In genomic region chr1:7912743-7913557, GRCh38 we compare ENCODE assay signal across 11 cellular contexts. TPM values are rescaled to one million over a fixed set of nuclear protein-coding genes. Genes with fewer than 3 reads are reported as not detected.
A peak's percentile ranks its signal among the peaks of the same experiment; 100 is the strongest.
DNase-seq lines count a peak whose midpoint lies in the region; ATAC-seq, FAIRE-seq and TF ChIP-seq lines count a peak whose summit lies in the region.
"Had no signal": no experiment of that assay in that cellular context is flagged by ENCODE, and none has a peak within 500 bp of the region (broad histone marks: within the 10 kb centered on the region; RNA-seq: fewer than 3 reads in every experiment).

No MANE protein-coding gene starts in this region.

- 16 to 38% (median 29%) methylated on average over 18 of the region's 18 CpGs for WGBS in small intestine, 3 donors

- POLR2A ChIA-PET in activated CD4-positive, alpha-beta T cell treated with anti-CD3 and anti-CD28 coated beads for 36 hours (lab: Charles Lee) = no interaction called here

- no peaks in the 10 kb centered on the region for H3K9me3 ChIP-seq in small intestine (ENCODE audit: control insufficient read depth, low read depth)

- CTCF ChIA-PET in activated CD4-positive, alpha-beta T cell treated with anti-CD3 and anti-CD28 coated beads for 36 hours (lab: Charles Lee) = interaction anchor here (1.1 to 1.7 kb wide), 3 partner anchors 9 to 160 kb away, joined by 3 to 5 read pairs (median 4); no protein-coding TSS in a partner anchor

- H3K9me3 Mint-ChIP-seq in activated CD4-positive, alpha-beta T cell treated with anti-CD3 and anti-CD28 coated beads for 36 hours (ENCODE audit: low read depth) = no peaks in the 10 kb centered on the region
- H3K9me3 Mint-ChIP-seq in chondrocyte (ENCODE audit: low read depth) = no peaks in the 10 kb centered on the region

- H3K36me3 Mint-ChIP-seq in activated CD4-positive, alpha-beta T cell treated with anti-CD3 and anti-CD28 coated beads for 36 hours (ENCODE audit: low read depth) = no peaks in the 10 kb centered on the region
- no peaks in the 10 kb centered on the region for H3K36me3 Mint-ChIP-seq in chondrocyte (ENCODE audit: low read depth)

- no peaks in the 10 kb centered on the region for H3K36me3 ChIP-seq in small intestine (ENCODE audit: control insufficient read depth in 2 of 2, insufficient read depth in 2 of 2, low read length in 2 of 2)

- intact Hi-C loops in activated CD4-positive, alpha-beta T cell treated with anti-CD3 and anti-CD28 coated beads for 36 hours (cut with DNase I, micrococcal nuclease) = no loop called here
- intact Hi-C loops in posterior vena cava (cut with DNase I) = no loop called here

- no peaks in the 10 kb centered on the region for H3K27me3 ChIP-seq in small intestine (ENCODE audit: control insufficient read depth in 2 of 2, insufficient read depth in 2 of 2, low read length in 2 of 2)

- no peaks in the 10 kb centered on the region for H3K4me1 ChIP-seq in small intestine (ENCODE audit: control insufficient read depth in 2 of 2, insufficient read depth in 1 of 2, low read depth in 1 of 2, low read length in 1 of 2)

- no peak for DNase-seq in activated CD4-positive, alpha-beta T cell treated with anti-CD3 and anti-CD28 coated beads for 36 hours
- DNase-seq in activated CD4-positive, alpha-beta T cell treated with anti-CD3 and anti-CD28 coated beads for 1 hour = no peak
- DNase-seq in SKM-1 treated with dmso at 0.1 percent for 144 hours (lab: John Stamatoyannopoulos, UW; ENCODE audit: unreplicated experiment) (peak; percentile 20), chondrocyte (ENCODE audit: low spot score) (no peak), small intestine (peak; percentile 61), posterior vena cava (ENCODE audit: low spot score) (no peak), DMS 273 (lab: John Stamatoyannopoulos, UW; ENCODE audit: unreplicated experiment) (no peak)
- DNase-seq: NCI-H187 treated with DMSO at 0.1 percent for 48 hours had no signal

- no peak for FAIRE-seq in small intestine (lab: Jason Lieb, UNC)
- FAIRE-seq: A204.1 had no signal

- H3K4me3 Mint-ChIP-seq in activated CD4-positive, alpha-beta T cell treated with anti-CD3 and anti-CD28 coated beads for 36 hours = peak overlapping the region; percentile 19
- no peak overlapping the region for H3K4me3 Mint-ChIP-seq in chondrocyte (ENCODE audit: unreplicated experiment)

- no peak for TF ChIP-seq CTCF in chondrocyte (IDR thresholded peaks at IDR 0.05)

- H3K27ac Mint-ChIP-seq in activated CD4-positive, alpha-beta T cell treated with anti-CD3 and anti-CD28 coated beads for 36 hours = peak overlapping the region; percentile 19
- peak overlapping the region; percentile 36 for H3K27ac Mint-ChIP-seq in chondrocyte (ENCODE audit: unreplicated experiment)

- H3K4me1 Mint-ChIP-seq in activated CD4-positive, alpha-beta T cell treated with anti-CD3 and anti-CD28 coated beads for 36 hours = peaks cover 32% of the 10 kb centered on the region
- no peaks in the 10 kb centered on the region for H3K4me1 Mint-ChIP-seq in chondrocyte (ENCODE audit: low read depth)

- H3K27me3 Mint-ChIP-seq in activated CD4-positive, alpha-beta T cell treated with anti-CD3 and anti-CD28 coated beads for 36 hours = no peaks in the 10 kb centered on the region
- H3K27me3 Mint-ChIP-seq in chondrocyte (ENCODE audit: low read depth) = peaks cover 19% of the 10 kb centered on the region

- peak overlapping the region in 1 of 2 donors; percentile 23 for H3K4me3 ChIP-seq in small intestine (ENCODE audit: low read depth in 1 of 2, low read length in 2 of 2)

- no peak overlapping the region for H3K27ac ChIP-seq in small intestine (ENCODE audit: low read depth in 1 of 2, low read length in 1 of 2)
- H3K27ac ChIP-seq: RWPE1 had no signal

- peak; percentile 26 for ATAC-seq in activated CD4-positive, alpha-beta T cell treated with anti-CD3 and anti-CD28 coated beads for 36 hours
- no peak for ATAC-seq in HG03139 (IDR thresholded peaks at IDR 0.05; ENCODE audit: unreplicated experiment)

RNA-seq across cellular contexts. Expression of gene TNFRSF9, which starts 27.7 kb away (rescaled TPM):
- total RNA-seq in activated CD4-positive, alpha-beta T cell treated with anti-CD3 and anti-CD28 coated beads for 36 hours = 10 to 100 TPM; 26.8 to 28.2 TPM
- 0.07 TPM in 1 of 3 replicates, not detected in the others for total RNA-seq in chondrocyte
- under 1 TPM in 1 of 3 donors, not detected in 2; 0.13 TPM for polyA plus RNA-seq in small intestine
- total RNA-seq in posterior vena cava = under 1 TPM in 1 of 2 donors, not detected in 1; 0.19 TPM

RNA-seq across cellular contexts. Expression of gene PARK7, which starts 48.6 kb away (rescaled TPM):
- total RNA-seq in activated CD4-positive, alpha-beta T cell treated with anti-CD3 and anti-CD28 coated beads for 36 hours = 100 to 1,000 TPM; 294 to 390 TPM
- total RNA-seq in chondrocyte (250 to 288 TPM (median 254 TPM) in 3 replicates), posterior vena cava (100 to 1,000 TPM; 192 to 209 TPM)
- polyA plus RNA-seq in small intestine = 100 to 1,000 TPM; 206 to 297 (median 239) TPM

Comparison
In these comparisons a context has a peak if more than half of its experiments do, and no peak if none do; other contexts are left out.
1. DNase-seq: peak in SKM-1 treated with dmso at 0.1 percent for 144 hours (single experiment) and small intestine (single experiment); none in activated CD4-positive, alpha-beta T cell treated with anti-CD3 and anti-CD28 coated beads for 36 hours (single experiment), activated CD4-positive, alpha-beta T cell treated with anti-CD3 and anti-CD28 coated beads for 1 hour (single experiment), chondrocyte (single experiment), posterior vena cava (single experiment) and DMS 273 (single experiment).
2. RNA of gene TNFRSF9, which starts 27.7 kb away (total RNA-seq): 26.8 to 28.2 TPM in activated CD4-positive, alpha-beta T cell treated with anti-CD3 and anti-CD28 coated beads for 36 hours; 0.19 TPM in posterior vena cava and 0.07 TPM in chondrocyte; every median in the first group is over 10 times any median in the second.